Comparison of ENCODE assay signal across 12 cellular contexts in the genomic region with DNA sequence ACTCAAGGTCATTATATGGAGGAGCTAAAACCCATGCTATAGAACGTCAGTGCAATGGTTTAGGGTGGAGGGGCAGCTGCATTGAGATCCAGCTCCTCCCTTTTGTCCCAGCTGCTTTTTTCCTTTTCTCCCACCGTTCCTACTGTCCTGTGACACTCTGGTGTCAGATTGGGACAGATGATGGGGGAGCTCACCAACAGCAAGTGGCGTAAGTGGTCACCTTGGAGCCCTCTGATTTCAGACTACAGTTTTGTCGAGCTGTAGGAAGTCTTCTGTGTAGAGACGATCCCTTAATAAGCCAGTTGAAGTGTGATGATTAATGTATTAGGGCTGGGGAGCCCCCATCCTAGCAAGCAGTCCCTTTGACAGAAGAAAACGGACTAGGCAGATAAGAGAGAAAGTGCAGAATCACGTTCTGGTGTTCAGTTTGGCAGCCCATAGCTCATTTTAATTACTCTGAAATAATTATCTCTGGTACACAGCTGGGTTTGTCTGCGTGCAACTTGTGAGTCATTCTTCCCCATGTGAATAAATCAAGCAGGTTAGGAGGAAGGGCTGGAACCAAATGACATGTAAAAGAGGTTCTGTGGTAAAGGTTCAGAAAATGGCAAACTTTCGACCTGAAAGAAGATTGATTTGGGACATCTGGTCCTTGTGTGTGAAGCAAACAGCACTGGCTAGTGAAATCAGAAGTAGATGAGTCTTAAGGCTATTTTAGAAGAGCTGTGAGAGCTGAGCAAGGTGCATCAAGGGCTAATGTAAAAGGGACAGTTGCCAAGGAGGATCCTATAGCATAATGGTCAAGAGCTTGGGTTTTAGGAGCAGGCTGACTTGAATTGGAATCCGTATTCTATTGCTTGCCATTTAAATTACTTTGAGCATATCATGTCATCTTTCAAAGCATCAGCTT.
A peak's percentile ranks its signal among the peaks of the same experiment; 100 is the strongest.
DNase-seq lines count a peak whose midpoint lies in the region; ATAC-seq, FAIRE-seq and TF ChIP-seq lines count a peak whose summit lies in the region.
"Had no signal": no experiment of that assay in that cellular context is flagged by ENCODE, and none has a peak within 500 bp of the region (broad histone marks: within the 10 kb centered on the region; RNA-seq: fewer than 3 reads in every experiment).

No MANE protein-coding gene starts in this region.

- DNase-seq in GM18507 (ENCODE audit: extremely low spot score, insufficient read length, low read depth): peak; percentile 7
- peak; percentile 32 for DNase-seq in epithelial cell of esophagus (ENCODE audit: low read depth)
- DNase-seq in effector CD8-positive, alpha-beta T cell (lab: John Stamatoyannopoulos, UW): no peak
- DNase-seq in stimulated activated CD4-positive, alpha-beta T cell treated with anti-CD3 and anti-CD28 coated beads, Interleukin-2, amount 100 ng/mL, for 48 hours: no peak
- DNase-seq in LoVo (ENCODE audit: low spot score): no peak
- DNase-seq in HPDE6-E6E7 (ENCODE audit: extremely low spot score): no peak
- DNase-seq: activated naive CD4-positive, alpha-beta T cell treated with anti-CD3 and anti-CD28 coated beads, Interleukin-2, amount 50 U/mL, for 16 hours; head of caudate nucleus; trophoblast cell had no signal

- H3K4me3 ChIP-seq in epithelial cell of esophagus (ENCODE audit: low read length): no peak overlapping the region

- FAIRE-seq in GM18507 (lab: Jason Lieb, UNC): peak; percentile 75

- ATAC-seq in GM21360 (IDR thresholded peaks at IDR 0.05; ENCODE audit: unreplicated experiment): peak; percentile 86
- peak; percentile 87 for ATAC-seq in HG03280 (IDR thresholded peaks at IDR 0.05; ENCODE audit: unreplicated experiment)
- ATAC-seq: sciatic nerve had no signal

- TF ChIP-seq CTCF in epithelial cell of esophagus (IDR thresholded peaks at IDR 0.05; ENCODE audit: insufficient read depth, low read depth, low read length, missing control alignments): no peak

Comparison
In these comparisons a context has a peak if more than half of its experiments do, and no peak if none do; other contexts are left out.
1. DNase-seq: peak in GM18507 (single experiment) and epithelial cell of esophagus (single experiment); none in effector CD8-positive, alpha-beta T cell (single experiment), stimulated activated CD4-positive, alpha-beta T cell treated with anti-CD3 and anti-CD28 coated beads, Interleukin-2, amount 100 ng/mL, for 48 hours (0 of 2), LoVo (single experiment) and HPDE6-E6E7 (single experiment).